12 cellular contexts compared by ENCODE assay signal in genomic region chr1:116983112-116983511, GRCh38.
"Had no signal": no experiment of that assay in that cellular context is flagged by ENCODE, and none has a peak within 500 bp of the region (broad histone marks: within the 10 kb centered on the region; RNA-seq: fewer than 3 reads in every experiment).

No MANE protein-coding gene starts in this region.

- ATAC-seq: activated CD8-positive, alpha-beta T cell treated with anti-CD3 and anti-CD28 coated beads for 36 hours; activated T-cell treated with anti-CD3 and anti-CD28 coated beads, Interleukin-2, amount 50 U/mL, for 72 hours; psoas muscle had no signal

- H3K27me3 ChIP-seq: cardiac muscle cell had no signal

- H3K36me3 ChIP-seq: cardiac muscle cell, thoracic aorta had no signal

- DNase-seq: activated CD4-positive, alpha-beta T cell treated with anti-CD3 and anti-CD28 coated beads for 4 hours; activated CD8-positive, alpha-beta memory T cell treated with anti-CD3 and anti-CD28 coated beads, Interleukin-2, amount 50 U/mL, for 4 hours; activated CD8-positive, alpha-beta T cell treated with anti-CD3 and anti-CD28 coated beads for 36 hours; activated gamma-delta T cell treated with Interleukin-2 at 50 U/mL for 16 hours; activated naive CD8-positive, alpha-beta T cell treated with anti-CD3 and anti-CD28 coated beads, Interleukin-2, amount 10 ng/mL, durations not matched to agents 7 days and 5 days; activated T-cell treated with anti-CD3 and anti-CD28 coated beads, Interleukin-2, amount 50 U/mL, for 72 hours; cortex of kidney; effector memory CD4-positive, alpha-beta T cell; psoas muscle; stimulated activated CD4-positive, alpha-beta T cell treated with anti-CD3 and anti-CD28 coated beads, Interleukin-4, amount 100 ng/mL, for 1 hour had no signal

- H3K4me1 ChIP-seq: psoas muscle had no signal

- H3K27ac ChIP-seq: cardiac muscle cell, psoas muscle, thoracic aorta had no signal

- H3K9me3 ChIP-seq: psoas muscle, thoracic aorta had no signal

- H3K4me3 ChIP-seq: cardiac muscle cell, psoas muscle, thoracic aorta had no signal
